ENCODE assay signal across 14 cellular contexts in the genomic region with DNA sequence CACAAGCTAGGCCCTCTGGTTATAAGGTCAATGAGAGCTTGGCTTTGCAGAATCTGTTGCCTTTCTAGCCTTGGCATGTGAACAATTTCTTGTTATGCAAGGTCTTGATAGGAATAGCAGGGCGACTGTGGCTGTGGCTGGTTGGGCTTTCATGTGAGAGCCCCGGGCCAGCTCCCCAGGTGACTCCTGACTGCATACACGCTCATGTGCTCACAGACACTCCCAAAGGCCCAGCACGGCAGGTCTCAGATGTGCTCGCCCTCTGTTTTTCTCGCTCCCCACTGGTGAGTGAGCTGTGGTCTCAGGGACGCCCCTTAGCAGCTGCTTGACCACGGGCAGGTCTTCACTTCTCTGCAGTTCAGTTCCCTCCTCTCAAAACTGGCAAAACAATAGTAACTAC. TPM values are rescaled to one million over a fixed set of nuclear protein-coding genes. Genes with fewer than 3 reads are reported as not detected.
DNase-seq lines count a peak whose midpoint lies in the region; ATAC-seq, FAIRE-seq and TF ChIP-seq lines count a peak whose summit lies in the region.
"Had no signal": no experiment of that assay in that cellular context is flagged by ENCODE, and none has a peak within 500 bp of the region (broad histone marks: within the 10 kb centered on the region; RNA-seq: fewer than 3 reads in every experiment).

No MANE protein-coding gene starts in this region.

- no peak overlapping the region for H2AFZ ChIP-seq in mesenchymal stem cell (ENCODE audit: low read depth, low read length)
- H2AFZ ChIP-seq: GM23338 had no signal

- H2BK5ac ChIP-seq in mesenchymal stem cell (ENCODE audit: low read depth, low read length, poor library complexity, severe bottlenecking): no peak overlapping the region

- H3K79me1 ChIP-seq in mesenchymal stem cell (replicated peaks; ENCODE audit: low read length, poor library complexity, severe bottlenecking): no peaks in the 10 kb centered on the region

- H3K36me3 ChIP-seq in left ventricle myocardium inferior (no peaks in the 10 kb centered on the region), pancreas (no peaks in the 10 kb centered on the region), stomach (no peaks in the 10 kb centered on the region), mesenchymal stem cell (ENCODE audit: control insufficient read depth in 1 of 2, insufficient read depth in 2 of 2, low read depth in 1 of 2, low read length in 2 of 2) (no peaks in the 10 kb centered on the region)

- no peak overlapping the region for H3K18ac ChIP-seq in mesenchymal stem cell (ENCODE audit: low read depth in 1 of 2, low read length in 2 of 2)

- peak overlapping the region; percentile 32 for H3K27ac ChIP-seq in left ventricle myocardium inferior (replicated peaks)
- peak overlapping the region; percentile 51 to 78 (median 60) for H3K27ac ChIP-seq in pancreas
- H3K27ac ChIP-seq in stomach: no peak overlapping the region
- H3K27ac ChIP-seq in mesenchymal stem cell (ENCODE audit: low read length, poor library complexity, severe bottlenecking): no peak overlapping the region
- H3K27ac ChIP-seq: 22Rv1 had no signal

- H2BK120ac ChIP-seq in mesenchymal stem cell (ENCODE audit: low read depth, low read length): no peak overlapping the region

- no peak overlapping the region for H3K4ac ChIP-seq in mesenchymal stem cell (ENCODE audit: low read depth in 1 of 2, low read length in 2 of 2)

- intact Hi-C loops in Right ventricle myocardium superior (cut with DNase I): loop anchor here (5.0 to 10.0 kb wide), 2 partner anchors 219 to 627 kb away; no protein-coding TSS in a partner anchor
- intact Hi-C loops in Right ventricle myocardium inferior (cut with DNase I): loop anchor here (10.0 kb wide), 1 partner anchor 1289 kb away; the partner anchor contains the start of gene DEPP1
- intact Hi-C loops in left ventricle myocardium inferior (cut with micrococcal nuclease): loop anchor here (10.0 kb wide), 1 partner anchor 629 kb away; no protein-coding TSS in a partner anchor
- intact Hi-C loops in pancreas (cut with DNase I): loop anchor here in 1 of 3 donors (10.0 kb wide), 1 partner anchor 629 kb away; no protein-coding TSS in a partner anchor
- intact Hi-C loops in stomach (cut with DNase I; ENCODE audit: low total_unique reads): loop anchor here (5.0 kb wide), 1 partner anchor 702 kb away; the partner anchor contains the start of gene CXCL12

- no peak overlapping the region for H2BK12ac ChIP-seq in mesenchymal stem cell (ENCODE audit: low read length in 2 of 2)

- TF ChIP-seq POLR2A in stomach (IDR thresholded peaks at IDR 0.05): no peak

- H3K4me2 ChIP-seq in mesenchymal stem cell (ENCODE audit: low read length, poor library complexity, severe bottlenecking): no peak overlapping the region
- H3K4me2 ChIP-seq: GM23338 had no signal

- no peak for TF ChIP-seq EP300 in stomach (IDR thresholded peaks at IDR 0.05)

- H3K27me3 ChIP-seq in left ventricle myocardium inferior (ENCODE audit: low read depth) (no peaks in the 10 kb centered on the region), pancreas (no peaks in the 10 kb centered on the region), stomach (no peaks in the 10 kb centered on the region), mesenchymal stem cell (ENCODE audit: control insufficient read depth in 1 of 2, insufficient read depth in 1 of 2, low read length in 2 of 2) (peaks cover 3 to 4% of the 10 kb centered on the region in 2 experiments)

- no peak overlapping the region for H3K9ac ChIP-seq in mesenchymal stem cell (ENCODE audit: low read length)

- DNase-seq in Right ventricle myocardium superior: peak; percentile 74
- DNase-seq in Right ventricle myocardium inferior (ENCODE audit: missing footprints): no peak
- DNase-seq in left ventricle myocardium inferior: peak; percentile 58
- peak; percentile 75 to 94 (median 84) for DNase-seq in pancreas
- peak; percentile 45 for DNase-seq in stomach
- no peak for DNase-seq in DMS153 (lab: John Stamatoyannopoulos, UW)
- no peak for DNase-seq in activated CD4-positive, CD25-positive, alpha-beta regulatory T cell (lab: John Stamatoyannopoulos, UW)
- no peak for DNase-seq in mesenchymal stem cell
- DNase-seq: CD8-positive, alpha-beta memory T cell; DMS79 had no signal

- H3K14ac ChIP-seq in mesenchymal stem cell (ENCODE audit: low read length in 2 of 2): no peak overlapping the region

- H2AK5ac ChIP-seq in mesenchymal stem cell (ENCODE audit: low read length, severe bottlenecking): no peak overlapping the region

- H3K4me1 ChIP-seq in left ventricle myocardium inferior (peaks cover 25% of the 10 kb centered on the region), pancreas (peaks cover 5 to 12% (median 8%) of the 10 kb centered on the region in 3 donors), stomach (peaks cover 9 to 20% (median 13%) of the 10 kb centered on the region in 4 donors), mesenchymal stem cell (ENCODE audit: control insufficient read depth, insufficient read depth, low read depth, low read length) (peaks cover 11% of the 10 kb centered on the region)

- no peak overlapping the region for H4K91ac ChIP-seq in mesenchymal stem cell (ENCODE audit: low read length)

- TF ChIP-seq CTCF in left ventricle myocardium inferior (IDR thresholded peaks at IDR 0.05; ENCODE audit: borderline replicate concordance) (no peak), pancreas (IDR thresholded peaks at IDR 0.05) (no peak), stomach (IDR thresholded peaks at IDR 0.05) (no peak)

- ATAC-seq in Right ventricle myocardium superior (ENCODE audit: poor library complexity) (no peak), Right ventricle myocardium inferior (no peak), pancreas (peak; percentile 58 to 78 (median 68))
- ATAC-seq: GM23338 had no signal

- WGBS in pancreas, 2 donors: 45 to 49% methylated on average over 8 of the region's 8 CpGs
- 64 to 83% (median 68%) methylated on average over 8 of the region's 8 CpGs for WGBS in stomach, 5 donors
- WGBS in mesenchymal stem cell: 84% methylated on average over 7 of the region's 8 CpGs

- no peak for FAIRE-seq in pancreas (lab: Jason Lieb, UNC)
- FAIRE-seq: G401.6, GM12891 had no signal

- H3K9me3 ChIP-seq in left ventricle myocardium inferior (replicated peaks) (no peaks in the 10 kb centered on the region), pancreas (no peaks in the 10 kb centered on the region), stomach (no peaks in the 10 kb centered on the region), mesenchymal stem cell (ENCODE audit: control insufficient read depth, low read length) (no peaks in the 10 kb centered on the region)

- no peak overlapping the region for H4K8ac ChIP-seq in mesenchymal stem cell (ENCODE audit: low read length)

- no peak overlapping the region for H2BK15ac ChIP-seq in mesenchymal stem cell (ENCODE audit: low read depth, poor library complexity, severe bottlenecking)

- H3K4me3 ChIP-seq in left ventricle myocardium inferior (no peak overlapping the region), pancreas (no peak overlapping the region), stomach (no peak overlapping the region), mesenchymal stem cell (ENCODE audit: insufficient read depth in 1 of 2, low read depth in 1 of 2, low read length in 2 of 2) (no peak overlapping the region)
- H3K4me3 ChIP-seq: GM23338 had no signal

- H3K23ac ChIP-seq in mesenchymal stem cell (ENCODE audit: low read length in 2 of 2): no peak overlapping the region

RNA-seq across cellular contexts. Expression of gene ZNF32, which starts 37.1 kb away (rescaled TPM):
- total RNA-seq in Right ventricle myocardium superior: 52.7 TPM
- total RNA-seq in Right ventricle myocardium inferior: 52.7 TPM
- 45.1 TPM for total RNA-seq in left ventricle myocardium inferior
- 10 to 100 TPM; 14.8 to 24.5 (median 19.5) TPM for total RNA-seq in pancreas
- 10 to 100 TPM; 46.1 to 56.3 TPM for polyA plus RNA-seq in pancreas
- 10 to 100 TPM in 4 of 5 donors, 1 to 10 TPM in 1; 8.7 to 75.9 (median 34.5) TPM for total RNA-seq in stomach
- 10 to 100 TPM; 52.9 to 60.0 (median 56.8) TPM for polyA plus RNA-seq in stomach
- polyA plus RNA-seq in mesenchymal stem cell (2013, experiment 1 of 2): 24.7 TPM
- 25.4 TPM for polyA plus RNA-seq in mesenchymal stem cell (2013, experiment 2 of 2)

Comparison
In these comparisons a context has a peak if more than half of its experiments do, and no peak if none do; other contexts are left out.
1. DNase-seq: peak in Right ventricle myocardium superior (single experiment), left ventricle myocardium inferior (single experiment), pancreas (6 of 6) and stomach (single experiment); none in Right ventricle myocardium inferior (single experiment), DMS153 (single experiment), activated CD4-positive, CD25-positive, alpha-beta regulatory T cell (0 of 4) and mesenchymal stem cell (single experiment).
2. ATAC-seq: peak in pancreas (4 of 4); none in Right ventricle myocardium superior (single experiment) and Right ventricle myocardium inferior (single experiment).
3. H3K27ac ChIP-seq: peak in left ventricle myocardium inferior (single experiment) and pancreas (4 of 4); none in stomach (0 of 5) and mesenchymal stem cell (single experiment).